8 cellular contexts compared by ENCODE assay signal in genomic region chr19:40798223-40798996, GRCh38.
A peak's percentile ranks its signal among the peaks of the same experiment; 100 is the strongest.
DNase-seq lines count a peak whose midpoint lies in the region; ATAC-seq and TF ChIP-seq lines count a peak whose summit lies in the region.

No MANE protein-coding gene starts in this region.

- ATAC-seq in GM18508 (IDR thresholded peaks at IDR 0.05; ENCODE audit: insufficient read depth, unreplicated experiment) = peak; percentile 46
- peak; percentile 78 for ATAC-seq in HG02981 (IDR thresholded peaks at IDR 0.05; ENCODE audit: unreplicated experiment)

- TF ChIP-seq CTCF in 22Rv1 (IDR thresholded peaks at IDR 0.05) = peak; percentile 55

- DNase-seq in NCI-H2029 (lab: John Stamatoyannopoulos, UW) (peak; percentile 99), T-helper 9 cell (peak; percentile 100), astrocyte of the hippocampus (ENCODE audit: low read depth, low spot score) (peak; percentile 100), hypothalamus (lab: John Stamatoyannopoulos, UW) (peak in 50 of 51 donors; percentile 26 to 100 (median 99)), retina (peak; percentile 99)

- H3K27ac ChIP-seq in 22Rv1 = peak overlapping the region; percentile 85

Comparison
In these comparisons a context has a peak if more than half of its experiments do, and no peak if none do; other contexts are left out.
1. Peak in every context shown above with its lines: DNase-seq, ATAC-seq and H3K27ac ChIP-seq.